Comparison of ENCODE assay signal across 22 cellular contexts in the genomic region with DNA sequence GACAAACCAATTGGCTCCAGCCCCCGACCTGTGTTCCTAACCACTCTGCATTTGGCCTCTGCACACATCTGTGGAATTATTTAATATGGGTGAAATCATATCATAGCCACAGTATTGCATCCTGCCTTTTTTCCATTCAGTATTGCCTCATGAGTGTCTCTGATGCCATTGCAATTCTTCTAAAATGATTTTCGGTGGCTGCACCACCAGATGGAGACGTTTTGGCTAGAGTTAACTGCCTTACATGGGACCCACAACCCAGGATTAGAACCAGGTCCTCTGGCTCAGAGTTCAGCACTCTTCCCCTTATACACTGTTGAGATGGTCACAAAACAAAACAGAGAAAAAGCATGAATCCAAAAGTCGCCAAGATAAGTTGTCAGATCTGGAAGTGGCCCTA.
"Had no signal": no experiment of that assay in that cellular context is flagged by ENCODE, and none has a peak within 500 bp of the region (broad histone marks: within the 10 kb centered on the region; RNA-seq: fewer than 3 reads in every experiment).

No MANE protein-coding gene starts in this region.

- DNase-seq: activated naive CD4-positive, alpha-beta T cell; activated T-cell treated with anti-CD3 and anti-CD28 coated beads, Interleukin-2, amount 50 U/mL, for 24 hours; brain microvascular endothelial cell; caudate nucleus; dermis blood vessel endothelial cell; effector CD8-positive, alpha-beta T cell; glutamatergic neuron; hippocampal formation; midbrain; natural killer cell; ovary; stimulated activated CD4-positive, alpha-beta T cell treated with anti-CD3 and anti-CD28 coated beads, Interleukin-4, amount 100 ng/mL, for 24 hours; stimulated activated naive CD8-positive, alpha-beta T cell treated with anti-CD3 and anti-CD28 coated beads, Interleukin-15, Interleukin-2, amounts not matched to agents 100 U/mL and 50 U/mL, for 24 hours; T-helper 9 cell had no signal

- H3K9me3 Mint-ChIP-seq: activated T-cell treated with anti-CD3 and anti-CD28 coated beads, Interleukin-2, amount 50 U/mL, for 24 hours; activated T-helper 2 cell treated with anti-CD3 and anti-CD28 coated beads, Interferon-gamma antibody, Interleukin-2, Interleukin-4, amounts not matched to agents 10 μg/mL and 5 μg/mL and 100 μg/mL, durations not matched to agents 14 hours and 24 hours and 36 hours; natural killer cell had no signal

- H3K4me1 ChIP-seq: adrenal gland, ascending aorta, prostate gland, right atrium auricular region, suprapubic skin, tibial nerve had no signal

- H3K36me3 ChIP-seq: adrenal gland, ascending aorta, brain microvascular endothelial cell, ovary, prostate gland, right atrium auricular region, suprapubic skin, tibial nerve had no signal

- H3K9me3 ChIP-seq: adrenal gland, ascending aorta, prostate gland, right atrium auricular region, suprapubic skin, tibial nerve had no signal

- H3K36me3 Mint-ChIP-seq: activated naive CD8-positive, alpha-beta T cell; natural killer cell had no signal

- H3K4me1 Mint-ChIP-seq: natural killer cell had no signal

- H3K27ac ChIP-seq: adrenal gland, ascending aorta, brain microvascular endothelial cell, ovary, prostate gland, right atrium auricular region, suprapubic skin, tibial nerve had no signal

- H3K27ac Mint-ChIP-seq: activated naive CD8-positive, alpha-beta T cell; activated T-cell treated with anti-CD3 and anti-CD28 coated beads, Interleukin-2, amount 50 U/mL, for 24 hours; activated T-helper 2 cell treated with anti-CD3 and anti-CD28 coated beads, Interferon-gamma antibody, Interleukin-2, Interleukin-4, amounts not matched to agents 10 μg/mL and 5 μg/mL and 100 μg/mL, durations not matched to agents 14 hours and 24 hours and 36 hours; natural killer cell had no signal

- H3K27me3 ChIP-seq: ascending aorta, brain microvascular endothelial cell, ovary, right atrium auricular region, tibial nerve had no signal

- H3K4me3 Mint-ChIP-seq: activated naive CD8-positive, alpha-beta T cell; activated T-cell treated with anti-CD3 and anti-CD28 coated beads, Interleukin-2, amount 50 U/mL, for 24 hours; natural killer cell had no signal

- H3K4me3 ChIP-seq: adrenal gland, ascending aorta, ovary, prostate gland, right atrium auricular region, suprapubic skin, tibial nerve had no signal

- ATAC-seq: natural killer cell; stimulated activated naive CD8-positive, alpha-beta T cell treated with anti-CD3 and anti-CD28 coated beads, Interleukin-15, Interleukin-2, amounts not matched to agents 100 U/mL and 50 U/mL, for 24 hours had no signal
